ENCODE assay signal across 14 cellular contexts in the genomic region with DNA sequence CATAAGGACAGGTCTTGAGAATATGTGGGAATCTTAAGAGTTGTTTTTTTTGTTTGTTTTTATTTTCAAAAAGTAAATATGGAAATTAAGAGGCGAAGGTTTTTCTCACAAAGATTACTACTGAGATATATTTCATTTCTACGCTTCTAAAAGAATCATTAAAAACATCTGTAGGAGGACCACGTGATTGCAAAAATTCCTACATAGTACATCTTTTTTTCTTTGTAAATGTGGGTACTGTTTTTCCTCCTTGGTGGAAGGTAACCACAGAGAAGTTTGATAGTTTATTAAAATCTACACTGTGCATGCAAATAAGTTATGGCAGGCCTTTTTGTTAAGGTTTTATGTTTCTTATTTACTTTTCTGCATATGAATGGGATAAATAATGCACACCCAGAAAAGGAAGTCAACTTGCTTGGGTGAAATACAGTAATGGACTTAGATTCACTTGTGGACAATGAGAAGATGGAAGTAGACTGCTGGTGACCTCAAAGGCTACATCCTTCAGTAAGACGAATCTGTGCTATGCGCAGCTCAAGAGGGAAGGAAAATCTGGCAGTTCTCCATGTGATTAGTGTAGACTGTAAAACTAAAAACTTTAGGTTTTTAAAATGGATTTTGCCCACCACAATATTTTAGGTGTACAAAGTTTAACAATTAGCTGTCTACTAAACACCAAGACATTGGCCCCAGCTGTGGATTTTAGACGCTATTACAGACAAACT. TPM values are rescaled to one million over a fixed set of nuclear protein-coding genes. Genes with fewer than 3 reads are reported as not detected.
DNase-seq lines count a peak whose midpoint lies in the region; ATAC-seq and TF ChIP-seq lines count a peak whose summit lies in the region.
"Had no signal": no experiment of that assay in that cellular context is flagged by ENCODE, and none has a peak within 500 bp of the region (broad histone marks: within the 10 kb centered on the region; RNA-seq: fewer than 3 reads in every experiment).

No MANE protein-coding gene starts in this region.

- H3K9me3 ChIP-seq in iPS-20b (ENCODE audit: insufficient read depth, low read depth, low read length) (no peaks in the 10 kb centered on the region), heart left ventricle (no peaks in the 10 kb centered on the region)
- H3K9me3 ChIP-seq: colonic mucosa had no signal

- no peak overlapping the region for H3K27ac Mint-ChIP-seq in activated naive CD4-positive, alpha-beta T cell treated with anti-CD3 and anti-CD28 coated beads, Interleukin-2, amount 10 ng/mL, durations not matched to agents 7 days and 5 days
- H3K27ac Mint-ChIP-seq in activated T-helper 17 cell treated with anti-CD3 and anti-CD28 coated beads, Interleukin-2, amount 50 U/mL, for 72 hours = no peak overlapping the region
- no peak overlapping the region for H3K27ac Mint-ChIP-seq in Calu3 (ENCODE audit: unreplicated experiment)
- H3K27ac Mint-ChIP-seq: T-helper 2 cell treated with Interferon-gamma antibody and Interleukin-4, amounts not matched to agents 5 μg/mL and 100 μg/mL, for 36 hours had no signal

- no peaks in the 10 kb centered on the region for H3K9me3 Mint-ChIP-seq in activated naive CD4-positive, alpha-beta T cell treated with anti-CD3 and anti-CD28 coated beads, Interleukin-2, amount 10 ng/mL, durations not matched to agents 7 days and 5 days
- no peaks in the 10 kb centered on the region for H3K9me3 Mint-ChIP-seq in activated T-helper 17 cell treated with anti-CD3 and anti-CD28 coated beads, Interleukin-2, amount 50 U/mL, for 72 hours
- H3K9me3 Mint-ChIP-seq in Calu3 (ENCODE audit: low read depth, unreplicated experiment) = no peaks in the 10 kb centered on the region
- H3K9me3 Mint-ChIP-seq: T-helper 2 cell treated with Interferon-gamma antibody and Interleukin-4, amounts not matched to agents 5 μg/mL and 100 μg/mL, for 36 hours had no signal

- H3K27ac ChIP-seq in iPS-20b (ENCODE audit: low read length) (no peak overlapping the region), heart left ventricle (no peak overlapping the region)
- H3K27ac ChIP-seq: colonic mucosa had no signal

- H3K4me3 ChIP-seq in iPS-20b (ENCODE audit: low read length) (peak overlapping the region; percentile 74), heart left ventricle (no peak overlapping the region)

- H3K27me3 Mint-ChIP-seq in activated naive CD4-positive, alpha-beta T cell treated with anti-CD3 and anti-CD28 coated beads, Interleukin-2, amount 10 ng/mL, durations not matched to agents 7 days and 5 days = peaks cover 12% of the 10 kb centered on the region
- H3K27me3 Mint-ChIP-seq in activated T-helper 17 cell treated with anti-CD3 and anti-CD28 coated beads, Interleukin-2, amount 50 U/mL, for 72 hours = peaks cover 12% of the 10 kb centered on the region
- H3K27me3 Mint-ChIP-seq in Calu3 (ENCODE audit: unreplicated experiment) = peaks cover 30% of the 10 kb centered on the region

- H3K36me3 Mint-ChIP-seq in activated naive CD4-positive, alpha-beta T cell treated with anti-CD3 and anti-CD28 coated beads, Interleukin-2, amount 10 ng/mL, durations not matched to agents 7 days and 5 days = no peaks in the 10 kb centered on the region
- no peaks in the 10 kb centered on the region for H3K36me3 Mint-ChIP-seq in activated T-helper 17 cell treated with anti-CD3 and anti-CD28 coated beads, Interleukin-2, amount 50 U/mL, for 72 hours (ENCODE audit: low read depth)
- H3K36me3 Mint-ChIP-seq in Calu3 (ENCODE audit: insufficient read depth, unreplicated experiment) = no peaks in the 10 kb centered on the region

- H3K4me1 Mint-ChIP-seq in activated naive CD4-positive, alpha-beta T cell treated with anti-CD3 and anti-CD28 coated beads, Interleukin-2, amount 10 ng/mL, durations not matched to agents 7 days and 5 days = peaks cover 32% of the 10 kb centered on the region
- peaks cover 12% of the 10 kb centered on the region for H3K4me1 Mint-ChIP-seq in activated T-helper 17 cell treated with anti-CD3 and anti-CD28 coated beads, Interleukin-2, amount 50 U/mL, for 72 hours
- H3K4me1 Mint-ChIP-seq in Calu3 (ENCODE audit: low read depth, unreplicated experiment) = no peaks in the 10 kb centered on the region

- TF ChIP-seq CTCF in Calu3 (IDR thresholded peaks at IDR 0.05; ENCODE audit: unreplicated experiment) = no peak
- TF ChIP-seq CTCF in heart left ventricle (IDR thresholded peaks at IDR 0.05) = no peak

- intact Hi-C loops in Calu3 (cut with micrococcal nuclease; ENCODE audit: unreplicated experiment) = no loop called here
- intact Hi-C loops in heart left ventricle (cut with DNase I) = no loop called here

- CTCF ChIA-PET in activated naive CD4-positive, alpha-beta T cell treated with anti-CD3 and anti-CD28 coated beads, Interleukin-2, amount 10 ng/mL, durations not matched to agents 7 days and 5 days (lab: Charles Lee) = no interaction called here
- CTCF ChIA-PET in Calu3 (lab: Charles Lee) = no interaction called here

- peak overlapping the region; percentile 24 for H3K4me3 Mint-ChIP-seq in activated naive CD4-positive, alpha-beta T cell treated with anti-CD3 and anti-CD28 coated beads, Interleukin-2, amount 10 ng/mL, durations not matched to agents 7 days and 5 days
- peak overlapping the region; percentile 50 for H3K4me3 Mint-ChIP-seq in activated T-helper 17 cell treated with anti-CD3 and anti-CD28 coated beads, Interleukin-2, amount 50 U/mL, for 72 hours
- H3K4me3 Mint-ChIP-seq in Calu3 (ENCODE audit: low read depth, unreplicated experiment) = no peak overlapping the region

- BruUV-seq in Calu3 (replicated peaks; lab: Mats Ljungman, UMichigan) = no TSS peak

- 62 to 73% (median 65%) methylated on average over 6 of the region's 6 CpGs for WGBS in heart left ventricle, 4 donors

- TF ChIP-seq POLR2A in heart left ventricle (IDR thresholded peaks at IDR 0.05) = no peak

- H3K36me3 ChIP-seq in iPS-20b (ENCODE audit: insufficient read depth, low read depth, low read length) = no peaks in the 10 kb centered on the region
- no peaks in the 10 kb centered on the region for H3K36me3 ChIP-seq in heart left ventricle
- H3K36me3 ChIP-seq: colonic mucosa had no signal

- H3K4me1 ChIP-seq in iPS-20b (ENCODE audit: insufficient read depth, low read length) (peaks cover 9% of the 10 kb centered on the region; the same call in 1 of the 2 replicates), heart left ventricle (peaks cover 0 to 28% (median 4%) of the 10 kb centered on the region in 12 donors)
- H3K4me1 ChIP-seq: colonic mucosa had no signal

- no peak for ATAC-seq in activated T-helper 17 cell treated with anti-CD3 and anti-CD28 coated beads, Interleukin-2, amount 50 U/mL, for 72 hours (replicated peaks)
- ATAC-seq in GM18502 (IDR thresholded peaks at IDR 0.05; ENCODE audit: poor library complexity, unreplicated experiment) (no peak), heart left ventricle (no peak)

- peak overlapping the region; percentile 40; the same call in 1 of the 2 replicates for H3K9ac ChIP-seq in iPS-20b (ENCODE audit: low read depth, low read length)

- peaks cover 57% of the 10 kb centered on the region for H3K27me3 ChIP-seq in iPS-20b (ENCODE audit: insufficient read depth, low read length)
- peaks cover 4 to 70% (median 29%) of the 10 kb centered on the region in 9 donors for H3K27me3 ChIP-seq in heart left ventricle

- DNase-seq in activated naive CD4-positive, alpha-beta T cell treated with anti-CD3 and anti-CD28 coated beads, Interleukin-2, amount 10 ng/mL, durations not matched to agents 7 days and 5 days = no peak
- DNase-seq in activated naive CD4-positive, alpha-beta T cell treated with Interleukin-2 at 50 U/mL for 16 hours = no peak
- peak; percentile 76 for DNase-seq in superior temporal gyrus (ENCODE audit: extremely low spot score)
- no peak for DNase-seq in Calu3
- no peak for DNase-seq in heart left ventricle
- DNase-seq: colonic mucosa; DND-41; NCI-H1417 treated with DMSO at 0.1 percent for 48 hours; NCI-H510A; stimulated activated CD4-positive, alpha-beta T cell treated with anti-CD3 and anti-CD28 coated beads, Interleukin-2, amount 100 ng/mL, for 24 hours had no signal

RNA-seq across cellular contexts. Expression of a gene that starts 2.0 kb away (rescaled TPM):
- not detected for total RNA-seq in activated T-helper 17 cell treated with anti-CD3 and anti-CD28 coated beads, Interleukin-2, amount 50 U/mL, for 72 hours
- total RNA-seq in Calu3 (2022) = 0.61 TPM in 1 of 2 replicates, not detected in the other
- total RNA-seq in heart left ventricle = under 1 TPM in 7 of 9 donors, not detected in 2; 0.30 to 0.91 (median 0.40) TPM
- polyA plus RNA-seq in heart left ventricle = under 1 TPM; 0.14 to 0.27 TPM
